In genomic region chr11:93868404-93868803, GRCh38 we compare ENCODE assay signal across 12 cellular contexts. TPM values are rescaled to one million over a fixed set of nuclear protein-coding genes. Genes with fewer than 3 reads are reported as not detected.
DNase-seq lines count a peak whose midpoint lies in the region; TF ChIP-seq lines count a peak whose summit lies in the region.
"Not testable (repeated sequence)": the region's sequence is repeated elsewhere in the genome, so short reads cannot be mapped to it uniquely, and the experiment has no call there.
"Had no signal": no experiment of that assay in that cellular context is flagged by ENCODE, and none has a peak within 500 bp of the region (broad histone marks: within the 10 kb centered on the region; RNA-seq: fewer than 3 reads in every experiment).

No MANE protein-coding gene starts in this region.

- not testable (repeated sequence) for H3K27me3 Mint-ChIP-seq in progenitor cell of endocrine pancreas

- not testable (repeated sequence) for H3K9me3 ChIP-seq in WERI-Rb-1 (ENCODE audit: severe bottlenecking)

- not testable (repeated sequence) for H3K9me3 Mint-ChIP-seq in progenitor cell of endocrine pancreas (ENCODE audit: low read depth)

- H3K27ac ChIP-seq in WERI-Rb-1, result not testable (repeated sequence)

- not testable (repeated sequence) for H3K4me3 ChIP-seq in WERI-Rb-1 (ENCODE audit: low read depth, low read length); cardiac fibroblast (replicated peaks in 1 of 2; ENCODE audit: low read depth in 2 of 2, low read length in 2 of 2); fibroblast of villous mesenchyme (ENCODE audit: low read depth, low read length)

- not testable (repeated sequence) for H3K27ac Mint-ChIP-seq in progenitor cell of endocrine pancreas

- in situ Hi-C loops in KBM-7 (cut with MboI; ENCODE audit: low pct_unique_long_range_greater_than_20kb, low sequenced_read_pairs), result not testable (repeated sequence)

- not testable (repeated sequence) for H3K4me1 Mint-ChIP-seq in progenitor cell of endocrine pancreas (ENCODE audit: low read depth)

- H3K36me3 Mint-ChIP-seq in progenitor cell of endocrine pancreas (ENCODE audit: insufficient read depth), result not testable (repeated sequence)

- H3K4me3 Mint-ChIP-seq in progenitor cell of endocrine pancreas (ENCODE audit: low read depth), result not testable (repeated sequence)

- H3K27me3 ChIP-seq in WERI-Rb-1 (ENCODE audit: insufficient read depth, low read depth, severe bottlenecking), result not testable (repeated sequence)

- TF ChIP-seq CTCF in GM12874 (IDR thresholded peaks at IDR 0.05; ENCODE audit: insufficient read depth, low read depth, low read length) (peak; percentile 42), WERI-Rb-1 (IDR thresholded peaks at IDR 0.05; ENCODE audit: low read depth, low read length) (0 out of 2 replicates have a peak, but pooled peaks have one; percentile 29), cardiac fibroblast (IDR thresholded peaks at IDR 0.05; ENCODE audit: low read depth, low read length) (peak; percentile 22), fibroblast of villous mesenchyme (IDR thresholded peaks at IDR 0.05; ENCODE audit: insufficient read depth, low read depth, low read length) (peak; percentile 20), progenitor cell of endocrine pancreas (IDR thresholded peaks at IDR 0.05; ENCODE audit: unreplicated experiment) (peak; percentile 34)

- DNase-seq in CMK (ENCODE audit: low read depth), result peak; percentile 56
- peak; percentile 24 for DNase-seq in KBM-7
- DNase-seq in NCI-H748 (lab: John Stamatoyannopoulos, UW; ENCODE audit: unreplicated experiment), result peak; percentile 5
- not testable (repeated sequence) for DNase-seq in WERI-Rb-1; cardiac fibroblast (ENCODE audit: low read depth in 2 of 2); fibroblast of villous mesenchyme (ENCODE audit: low read depth); progenitor cell of endocrine pancreas (ENCODE audit: low spot score, unreplicated experiment)

- H3K36me3 ChIP-seq in WERI-Rb-1, result not testable (repeated sequence)

RNA-seq across cellular contexts. Expression of gene VSTM5, which starts 18.0 kb away (rescaled TPM):
- total RNA-seq in fibroblast of villous mesenchyme (0.86 and 0.97 TPM in 2 replicates), progenitor cell of endocrine pancreas (0.27 and 0.31 TPM in 2 replicates)
- total RNA-seq: activated T-cell treated with anti-CD3 and anti-CD28 coated beads, Interleukin-2, amount 50 U/mL, for 4 hours; CD4-positive, CD25-positive, alpha-beta regulatory T cell; G401; NCI-H460 had no signal
